12 cellular contexts compared by ENCODE assay signal in genomic region chr1:226646026-226646869, GRCh38.
A peak's percentile ranks its signal among the peaks of the same experiment; 100 is the strongest.
DNase-seq lines count a peak whose midpoint lies in the region; ATAC-seq, FAIRE-seq and TF ChIP-seq lines count a peak whose summit lies in the region.
"Had no signal": no experiment of that assay in that cellular context is flagged by ENCODE, and none has a peak within 500 bp of the region (broad histone marks: within the 10 kb centered on the region; RNA-seq: fewer than 3 reads in every experiment).

No MANE protein-coding gene starts in this region.

- no peak overlapping the region for H3K4me3 ChIP-seq in astrocyte (ENCODE audit: insufficient read depth, low read depth, low read length)
- H3K4me3 ChIP-seq in vagina, result no peak overlapping the region
- H3K4me3 ChIP-seq: SK-N-MC had no signal

- TF ChIP-seq CTCF in astrocyte (IDR thresholded peaks at IDR 0.05; ENCODE audit: insufficient read depth, low read depth, low read length) (no peak), vagina (IDR thresholded peaks at IDR 0.05) (no peak)

- no peak for TF ChIP-seq POLR2A in vagina (IDR thresholded peaks at IDR 0.05)

- H3K4me1 ChIP-seq in astrocyte (ENCODE audit: insufficient read depth, low read length) (peaks cover 33% of the 10 kb centered on the region), vagina (peaks cover 32% of the 10 kb centered on the region)

- H2AFZ ChIP-seq in astrocyte (ENCODE audit: low read depth, low read length), result no peak overlapping the region

- H3K9ac ChIP-seq in astrocyte (ENCODE audit: low read length), result peak overlapping the region; percentile 16

- no peaks in the 10 kb centered on the region for H3K27me3 ChIP-seq in astrocyte (ENCODE audit: insufficient read depth, low read length)
- H3K27me3 ChIP-seq in vagina, result no peaks in the 10 kb centered on the region

- H3K27me3 Mint-ChIP-seq in astrocyte (ENCODE audit: low read depth, unreplicated experiment), result peaks cover 14% of the 10 kb centered on the region

- H3K9me3 ChIP-seq in astrocyte (ENCODE audit: insufficient read depth, low read depth, low read length), result no peaks in the 10 kb centered on the region
- H3K9me3 ChIP-seq in vagina, result no peaks in the 10 kb centered on the region

- peaks cover 3% of the 10 kb centered on the region for H4K20me1 ChIP-seq in astrocyte (ENCODE audit: insufficient read depth, low read length)

- peaks cover 6% of the 10 kb centered on the region for H3K36me3 Mint-ChIP-seq in astrocyte (ENCODE audit: low read depth, unreplicated experiment)

- peak; percentile 45 for DNase-seq in Right ventricle myocardium inferior (ENCODE audit: missing footprints)
- DNase-seq in cardiac septum (ENCODE audit: low spot score), result no peak
- no peak for DNase-seq in astrocyte (ENCODE audit: low read depth)
- DNase-seq in midbrain (lab: John Stamatoyannopoulos, UW), result peak; percentile 27
- no peak for DNase-seq in vagina (ENCODE audit: extremely low spot score in 2 of 2)
- no peak for DNase-seq in kidney glomerular epithelial cell (lab: John Stamatoyannopoulos, UW)
- DNase-seq in NCI-H748 (lab: John Stamatoyannopoulos, UW; ENCODE audit: unreplicated experiment), result no peak
- DNase-seq: C1 segment of cervical spinal cord had no signal

- no peaks in the 10 kb centered on the region for H3K9me3 Mint-ChIP-seq in astrocyte (ENCODE audit: unreplicated experiment)

- no peaks in the 10 kb centered on the region for H3K36me3 ChIP-seq in astrocyte (ENCODE audit: insufficient read depth, low read length)
- peaks cover 0 to 32% of the 10 kb centered on the region in 2 donors for H3K36me3 ChIP-seq in vagina

- H3K4me3 Mint-ChIP-seq in astrocyte (ENCODE audit: unreplicated experiment), result peak overlapping the region; percentile 22

- peaks cover 26% of the 10 kb centered on the region for H3K4me1 Mint-ChIP-seq in astrocyte (ENCODE audit: low read depth, unreplicated experiment)

- H3K27ac Mint-ChIP-seq in astrocyte (ENCODE audit: unreplicated experiment), result no peak overlapping the region

- H3K79me2 ChIP-seq in astrocyte (ENCODE audit: insufficient read depth, low read length), result no peaks in the 10 kb centered on the region

- H3K27ac ChIP-seq in astrocyte (ENCODE audit: low read depth, low read length) (no peak overlapping the region), vagina (peak overlapping the region; percentile 25)
- H3K27ac ChIP-seq: epithelial cell of prostate, SK-N-MC had no signal

- intact Hi-C loops in Right ventricle myocardium inferior (cut with DNase I) (loop anchor here (5.0 kb wide), 1 partner anchor 36 kb away; no protein-coding TSS in a partner anchor), cardiac septum (cut with DNase I) (no loop called here), vagina (cut with DNase I) (no loop called here)

- no peak for FAIRE-seq in astrocyte (lab: Jason Lieb, UNC)
- FAIRE-seq: islet of Langerhans had no signal

- ATAC-seq in Right ventricle myocardium inferior (no peak), HG02798 (IDR thresholded peaks at IDR 0.05; ENCODE audit: poor library complexity, unreplicated experiment) (no peak)

- no peak overlapping the region for H3K4me2 ChIP-seq in astrocyte (ENCODE audit: low read length)

Comparison
In these comparisons a context has a peak if more than half of its experiments do, and no peak if none do; other contexts are left out.
1. DNase-seq: peak in Right ventricle myocardium inferior (single experiment) and midbrain (single experiment); none in cardiac septum (single experiment), astrocyte (single experiment), vagina (0 of 2), kidney glomerular epithelial cell (single experiment) and NCI-H748 (single experiment).